Comparison of ENCODE assay signal across 8 cellular contexts in genomic region chr16:30761427-30761927, GRCh38. TPM values are rescaled to one million over a fixed set of nuclear protein-coding genes. Genes with fewer than 3 reads are reported as not detected.
DNase-seq lines count a peak whose midpoint lies in the region; ATAC-seq and TF ChIP-seq lines count a peak whose summit lies in the region.

No MANE protein-coding gene starts in this region.

- no peak for TF ChIP-seq EP300 in tibial nerve (IDR thresholded peaks at IDR 0.05)

- POLR2A ChIA-PET in HEK293T (lab: Yijun Ruan, JAX): interaction anchor here (0.7 to 4.1 kb wide), 5 partner anchors 11 to 44 kb away, joined by 3 to 52 read pairs (median 5); partner anchors contain the start of gene PHKG2

- peak overlapping the region in 2 of 4 donors; percentile 49 to 98 for H3K27ac ChIP-seq in tibial nerve

- no peak for TF ChIP-seq POLR2A in tibial nerve (IDR thresholded peaks at IDR 0.05)

- CTCF ChIA-PET in HEK293T (lab: Yijun Ruan, JAX): no interaction called here

- no peak for DNase-seq in GM12864 (ENCODE audit: low read depth)
- peak; percentile 64 for DNase-seq in HEK293T (ENCODE audit: extremely low spot score)
- DNase-seq in NCI-H1092 treated with DMSO at 0.1 percent for 48 hours (lab: John Stamatoyannopoulos, UW): peak; percentile 37
- DNase-seq in effector CD8-positive, alpha-beta T cell (lab: John Stamatoyannopoulos, UW): peak; percentile 21
- peak in 2 of 3 donors; percentile 46 to 63 for DNase-seq in mucosa of descending colon
- DNase-seq in tibial nerve (ENCODE audit: low spot score in 2 of 2): no peak
- no peak for DNase-seq in AG20443 (ENCODE audit: low spot score)

- intact Hi-C loops in mucosa of descending colon (cut with DNase I, micrococcal nuclease): no loop called here

- no peaks in the 10 kb centered on the region for H3K9me3 ChIP-seq in mucosa of descending colon
- no peaks in the 10 kb centered on the region for H3K9me3 ChIP-seq in tibial nerve

- H3K4me3 ChIP-seq in GM12864 (ENCODE audit: low read depth, low read length): peak overlapping the region; percentile 79
- peak overlapping the region; percentile 74 for H3K4me3 ChIP-seq in mucosa of descending colon
- H3K4me3 ChIP-seq in tibial nerve: peak overlapping the region; percentile 54 to 93 (median 76)

- H3K4me1 ChIP-seq in mucosa of descending colon (ENCODE audit: low read depth) (peaks cover 20% of the 10 kb centered on the region), tibial nerve (peaks cover 3 to 35% (median 17%) of the 10 kb centered on the region in 4 donors)

- WGBS in tibial nerve, 2 donors: 1% methylated on average over 24 to 54 of the region's 64 CpGs

- H3K27me3 ChIP-seq in tibial nerve: no peaks in the 10 kb centered on the region

- H3K36me3 ChIP-seq in mucosa of descending colon (ENCODE audit: low read depth): peaks cover 11% of the 10 kb centered on the region
- H3K36me3 ChIP-seq in tibial nerve: peaks cover 15 to 65% (median 23%) of the 10 kb centered on the region in 3 donors

- TF ChIP-seq CTCF in GM12864 (IDR thresholded peaks at IDR 0.05; ENCODE audit: low read depth, low read length, missing control alignments) (no peak), mucosa of descending colon (IDR thresholded peaks at IDR 0.05) (no peak), tibial nerve (IDR thresholded peaks at IDR 0.05) (no peak)

- peak; percentile 27 to 33 for ATAC-seq in activated CD4-positive, CD25-positive, alpha-beta regulatory T cell treated with anti-CD3 and anti-CD28 coated beads, Interleukin-2, amount 50 U/mL, for 24 hours
- ATAC-seq in mucosa of descending colon: peak; percentile 42

TF ChIP-seq in HEK293T, 16 proteins besides CTCF, POLR2A, EP300 and RAD21:
- no peak for TF ChIP-seq LEF1 (IDR thresholded peaks at IDR 0.05; ENCODE audit: borderline replicate concordance)
- 0 out of 2 replicates have a peak, but pooled peaks have one; percentile 29 for TF ChIP-seq CTBP1 (IDR thresholded peaks at IDR 0.05; ENCODE audit: borderline replicate concordance)
- TF ChIP-seq, protein P1, sequence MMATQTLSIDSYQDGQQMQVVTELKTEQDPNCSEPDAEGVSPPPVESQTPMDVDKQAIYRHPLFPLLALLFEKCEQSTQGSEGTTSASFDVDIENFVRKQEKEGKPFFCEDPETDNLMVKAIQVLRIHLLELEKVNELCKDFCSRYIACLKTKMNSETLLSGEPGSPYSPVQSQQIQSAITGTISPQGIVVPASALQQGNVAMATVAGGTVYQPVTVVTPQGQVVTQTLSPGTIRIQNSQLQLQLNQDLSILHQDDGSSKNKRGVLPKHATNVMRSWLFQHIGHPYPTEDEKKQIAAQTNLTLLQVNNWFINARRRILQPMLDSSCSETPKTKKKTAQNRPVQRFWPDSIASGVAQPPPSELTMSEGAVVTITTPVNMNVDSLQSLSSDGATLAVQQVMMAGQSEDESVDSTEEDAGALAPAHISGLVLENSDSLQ (IDR thresholded peaks at IDR 0.05): no peak
- TF ChIP-seq ARNT (IDR thresholded peaks at IDR 0.05): peak; percentile 64; the same call in 1 of the 2 replicates
- TF ChIP-seq ELF4 (IDR thresholded peaks at IDR 0.05): peak; percentile 21; the same call in 1 of the 2 replicates
- peak; percentile 73 for TF ChIP-seq L3MBTL2 (conservative IDR thresholded peaks at IDR 0.05)

RNA-seq across cellular contexts. Expression of gene CFAP119, which starts 0.4 kb away (rescaled TPM):
- total RNA-seq in mucosa of descending colon: 1 to 10 TPM; 4.6 to 5.5 (median 5.1) TPM
- 10 to 100 TPM in 1 of 4 donors, 1 to 10 TPM in 3; 3.7 to 12.6 (median 8.2) TPM for total RNA-seq in tibial nerve

RNA-seq across cellular contexts. Expression of gene RNF40, which starts 0.6 kb away (rescaled TPM):
- 100 to 1,000 TPM in 1 of 3 donors, 10 to 100 TPM in 2; 87.6 to 110 (median 96.3) TPM for total RNA-seq in mucosa of descending colon
- 100 to 1,000 TPM in 1 of 4 donors, 10 to 100 TPM in 3; 71.7 to 127 (median 91.5) TPM for total RNA-seq in tibial nerve

RNA-seq across cellular contexts. Expression of gene PHKG2, which starts 13.3 kb away (rescaled TPM):
- total RNA-seq in mucosa of descending colon (10 to 100 TPM; 32.1 to 37.6 (median 33.0) TPM), tibial nerve (10 to 100 TPM; 29.9 to 46.2 (median 33.3) TPM)

RNA-seq across cellular contexts. Expression of gene ZNF629, which starts 25.5 kb away (rescaled TPM):
- 10 to 100 TPM; 13.4 to 14.9 (median 14.6) TPM for total RNA-seq in mucosa of descending colon
- 10 to 100 TPM; 14.7 to 22.2 (median 17.1) TPM for total RNA-seq in tibial nerve

Comparison
In these comparisons a context has a peak if more than half of its experiments do, and no peak if none do; other contexts are left out.
1. DNase-seq: peak in HEK293T (single experiment), NCI-H1092 treated with DMSO at 0.1 percent for 48 hours (single experiment), effector CD8-positive, alpha-beta T cell (single experiment) and mucosa of descending colon (2 of 3); none in GM12864 (single experiment), tibial nerve (0 of 2) and AG20443 (single experiment).
2. Peak in every context shown above with its lines, with median percentiles within 50 percentile points of each other: H3K4me3 ChIP-seq.